ENCODE assay signal across 17 cellular contexts in the genomic region with DNA sequence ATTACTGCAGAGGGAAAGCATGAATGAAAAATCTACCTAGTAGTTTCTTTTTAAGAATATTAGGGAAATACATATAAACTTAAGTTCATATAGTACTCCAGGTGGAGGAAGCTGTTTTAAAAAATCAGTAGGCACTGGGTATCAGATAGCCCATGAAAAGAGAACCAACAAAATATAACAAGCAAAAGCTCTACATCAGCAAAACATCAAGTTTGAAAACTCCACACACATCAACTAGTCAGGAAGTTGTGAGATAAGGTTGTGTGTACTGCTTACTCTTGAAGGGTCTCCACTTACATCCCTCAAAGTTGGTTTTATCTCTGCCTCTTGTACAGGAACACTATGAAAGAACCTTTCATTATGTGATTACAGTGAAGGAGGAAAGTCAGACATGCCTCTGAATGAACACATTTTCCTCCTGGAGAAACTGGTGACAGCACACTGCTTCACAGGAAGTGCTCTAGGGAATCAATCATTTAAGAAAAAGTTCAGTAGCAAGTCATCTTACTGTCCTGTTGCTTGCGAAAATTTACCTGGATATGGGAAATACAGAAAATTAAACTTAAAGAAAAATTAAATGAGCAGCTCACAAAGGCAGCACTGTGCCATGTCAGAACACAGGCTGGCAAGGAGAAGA. TPM values are rescaled to one million over a fixed set of nuclear protein-coding genes. Genes with fewer than 3 reads are reported as not detected.
DNase-seq lines count a peak whose midpoint lies in the region; ATAC-seq and TF ChIP-seq lines count a peak whose summit lies in the region.
"Had no signal": no experiment of that assay in that cellular context is flagged by ENCODE, and none has a peak within 500 bp of the region (broad histone marks: within the 10 kb centered on the region; RNA-seq: fewer than 3 reads in every experiment).

No MANE protein-coding gene starts in this region.

- H3K27me3 ChIP-seq in cardiac muscle cell (no peaks in the 10 kb centered on the region), neutrophil (no peaks in the 10 kb centered on the region), upper lobe of right lung (no peaks in the 10 kb centered on the region)

- ATAC-seq in left ventricle myocardium superior (no peak), upper lobe of right lung (no peak), GM21367 (IDR thresholded peaks at IDR 0.05; ENCODE audit: unreplicated experiment) (no peak)
- ATAC-seq: activated CD8-positive, alpha-beta memory T cell treated with anti-CD3 and anti-CD28 coated beads, Interleukin-2, amount 10 ng/mL, durations not matched to agents 7 days and 5 days had no signal

- H3K4me1 ChIP-seq in cardiac muscle cell (ENCODE audit: low read depth) (peaks cover 28% of the 10 kb centered on the region), neutrophil (ENCODE audit: control insufficient read depth in 1 of 2, insufficient read depth in 1 of 2, low read depth in 1 of 2, low read length in 1 of 2) (peaks cover 51 to 55% of the 10 kb centered on the region in 2 experiments), upper lobe of right lung (peaks cover 11% of the 10 kb centered on the region)

- H3K27ac ChIP-seq in cardiac muscle cell (no peak overlapping the region), neutrophil (peak overlapping the region; percentile 77), upper lobe of right lung (peak overlapping the region; percentile 45)

- H3K4me3 ChIP-seq in cardiac muscle cell (no peak overlapping the region), epithelial cell of esophagus (ENCODE audit: low read length) (no peak overlapping the region), neutrophil (ENCODE audit: low read depth in 1 of 2, low read length in 1 of 2) (no peak overlapping the region), upper lobe of right lung (no peak overlapping the region)

- DNase-seq in cardiac muscle cell (ENCODE audit: low read depth in 1 of 2, low spot score in 1 of 2): peak; percentile 12 to 79
- no peak for DNase-seq in left ventricle myocardium superior
- DNase-seq in epithelial cell of esophagus (ENCODE audit: low read depth): peak; percentile 51
- DNase-seq in upper lobe of right lung: no peak
- no peak for DNase-seq in DMS53 (lab: John Stamatoyannopoulos, UW)
- DNase-seq in NCI-H2107 (lab: John Stamatoyannopoulos, UW): no peak
- DNase-seq: ACHN; activated CD8-positive, alpha-beta memory T cell treated with anti-CD3 and anti-CD28 coated beads, Interleukin-2, amount 10 ng/mL, durations not matched to agents 7 days and 5 days; cortex of kidney; DMS153; KG1; NCI-H2029 treated with DMSO at 0.1 percent for 48 hours; SHP77; small intestine; trophoblast cell had no signal

- no peaks in the 10 kb centered on the region for H3K9me3 ChIP-seq in cardiac muscle cell (ENCODE audit: low read depth)
- H3K9me3 ChIP-seq in neutrophil: no peaks in the 10 kb centered on the region
- H3K9me3 ChIP-seq in upper lobe of right lung: no peaks in the 10 kb centered on the region

- H3K36me3 ChIP-seq in cardiac muscle cell (no peaks in the 10 kb centered on the region), neutrophil (no peaks in the 10 kb centered on the region), upper lobe of right lung (no peaks in the 10 kb centered on the region)

- TF ChIP-seq CTCF in cardiac muscle cell (IDR thresholded peaks at IDR 0.05; ENCODE audit: low read depth, low read length) (no peak), epithelial cell of esophagus (IDR thresholded peaks at IDR 0.05; ENCODE audit: insufficient read depth, low read depth, low read length, missing control alignments) (no peak), neutrophil (IDR thresholded peaks at IDR 0.05) (no peak), upper lobe of right lung (IDR thresholded peaks at IDR 0.05) (no peak)

- intact Hi-C loops in left ventricle myocardium superior (cut with micrococcal nuclease) (no loop called here), upper lobe of right lung (cut with DNase I) (no loop called here)

RNA-seq across cellular contexts. Expression of gene THADA, which starts 57.7 kb away (rescaled TPM):
- total RNA-seq in cardiac muscle cell (9.3 and 11.9 TPM in 2 replicates), left ventricle myocardium superior (12.1 TPM), upper lobe of right lung (32.9 TPM)
- polyA plus RNA-seq in cardiac muscle cell: 15.9 and 17.3 TPM in 2 replicates

Comparison
In these comparisons a context has a peak if more than half of its experiments do, and no peak if none do; other contexts are left out.
1. DNase-seq: peak in cardiac muscle cell (2 of 2) and epithelial cell of esophagus (single experiment); none in left ventricle myocardium superior (single experiment), upper lobe of right lung (single experiment), DMS53 (single experiment) and NCI-H2107 (single experiment).